In the genomic region with DNA sequence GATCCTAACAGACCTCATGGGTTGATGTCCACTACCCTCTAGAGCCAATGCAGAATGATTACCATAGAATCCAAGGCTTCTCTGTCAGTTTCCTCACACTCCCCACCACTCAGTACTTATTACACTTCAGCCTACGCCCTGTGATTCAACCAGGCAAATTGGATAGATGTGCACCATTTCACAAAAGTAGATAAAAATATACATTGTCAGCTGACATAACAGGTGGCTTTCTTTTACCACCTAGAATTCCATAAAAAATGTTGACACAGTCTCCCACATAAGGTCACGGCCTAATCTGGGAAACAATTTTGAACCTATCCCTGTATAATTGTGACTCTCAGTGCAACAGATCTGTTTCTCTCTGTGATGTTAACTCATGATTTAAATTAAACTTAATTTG, we compare ENCODE assay signal across 21 cellular contexts.
"Had no signal": no experiment of that assay in that cellular context is flagged by ENCODE, and none has a peak within 500 bp of the region (broad histone marks: within the 10 kb centered on the region; RNA-seq: fewer than 3 reads in every experiment).

No MANE protein-coding gene starts in this region.

- H3K27ac Mint-ChIP-seq: activated naive CD4-positive, alpha-beta T cell treated with anti-CD3 and anti-CD28 coated beads, Interleukin-2, amount 50 U/mL, for 72 hours; activated T-helper 17 cell treated with anti-CD3 and anti-CD28 coated beads, Interleukin-2, amount 50 U/mL, for 72 hours; brain; immature natural killer cell; memory B cell; nephron progenitor cell; stimulated activated effector memory CD8-positive, alpha-beta T cell treated with anti-CD3 and anti-CD28 coated beads, Interleukin-12 subunit alpha, Interleukin-12 subunit beta, amount 100 ng/mL, for 72 hours; T-cell; T-helper 2 cell treated with Interferon-gamma antibody and Interleukin-4, amounts not matched to agents 5 μg/mL and 100 μg/mL, for 36 hours had no signal

- H3K27me3 Mint-ChIP-seq: activated T-helper 17 cell treated with anti-CD3 and anti-CD28 coated beads, Interleukin-2, amount 50 U/mL, for 72 hours; brain; memory B cell; T-cell had no signal

- H3K4me1 ChIP-seq: right lobe of liver had no signal

- H3K4me3 Mint-ChIP-seq: activated T-helper 17 cell treated with anti-CD3 and anti-CD28 coated beads, Interleukin-2, amount 50 U/mL, for 72 hours; brain; immature natural killer cell; memory B cell; nephron progenitor cell; stimulated activated effector memory CD8-positive, alpha-beta T cell treated with anti-CD3 and anti-CD28 coated beads, Interleukin-12 subunit alpha, Interleukin-12 subunit beta, amount 100 ng/mL, for 72 hours; T-cell; T-helper 2 cell treated with Interferon-gamma antibody and Interleukin-4, amounts not matched to agents 5 μg/mL and 100 μg/mL, for 36 hours had no signal

- H3K36me3 ChIP-seq: right lobe of liver had no signal

- ATAC-seq: activated naive CD4-positive, alpha-beta T cell treated with anti-CD3 and anti-CD28 coated beads, Interleukin-2, amount 50 U/mL, for 72 hours; activated T-helper 17 cell treated with anti-CD3 and anti-CD28 coated beads, Interleukin-2, amount 50 U/mL, for 72 hours; left ventricle myocardium superior; right lobe of liver; stimulated activated effector memory CD8-positive, alpha-beta T cell treated with anti-CD3 and anti-CD28 coated beads, Interleukin-12 subunit alpha, Interleukin-12 subunit beta, amount 100 ng/mL, for 72 hours; T-cell had no signal

- H3K27ac ChIP-seq: hepatocyte, right lobe of liver, VCaP had no signal

- H3K4me1 Mint-ChIP-seq: activated T-helper 17 cell treated with anti-CD3 and anti-CD28 coated beads, Interleukin-2, amount 50 U/mL, for 72 hours; memory B cell; nephron progenitor cell; stimulated activated effector memory CD8-positive, alpha-beta T cell treated with anti-CD3 and anti-CD28 coated beads, Interleukin-12 subunit alpha, Interleukin-12 subunit beta, amount 100 ng/mL, for 72 hours had no signal

- H2AFZ ChIP-seq: hepatocyte had no signal

- H3K4me3 ChIP-seq: hepatocyte, right lobe of liver had no signal

- H3K36me3 Mint-ChIP-seq: stimulated activated effector memory CD8-positive, alpha-beta T cell treated with anti-CD3 and anti-CD28 coated beads, Interleukin-12 subunit alpha, Interleukin-12 subunit beta, amount 100 ng/mL, for 72 hours had no signal

- H3K27me3 ChIP-seq: hepatocyte, right lobe of liver had no signal

- H3K4me2 ChIP-seq: hepatocyte had no signal

- H3K9me3 ChIP-seq: right lobe of liver had no signal

- DNase-seq: activated CD4-positive, alpha-beta T cell treated with anti-CD3 and anti-CD28 coated beads for 1 hour; activated T-cell treated with anti-CD3 and anti-CD28 coated beads, Interleukin-2, amount 50 U/mL, for 1 hour; aorta; effector memory CD4-positive, alpha-beta T cell; glutamatergic neuron; immature natural killer cell; kidney glomerular epithelial cell; nephron progenitor cell; right lobe of liver; small intestine; stimulated activated CD4-positive, alpha-beta T cell treated with anti-CD3 and anti-CD28 coated beads, Interleukin-2, amount 100 ng/mL, for 24 hours; T-cell had no signal
